ENCODE assay signal across 8 cellular contexts in genomic region chr3:161181371-161181770, GRCh38. TPM values are rescaled to one million over a fixed set of nuclear protein-coding genes. Genes with fewer than 3 reads are reported as not detected.
DNase-seq lines count a peak whose midpoint lies in the region; ATAC-seq and TF ChIP-seq lines count a peak whose summit lies in the region.
"Not testable (repeated sequence)": the region's sequence is repeated elsewhere in the genome, so short reads cannot be mapped to it uniquely, and the experiment has no call there.

No MANE protein-coding gene starts in this region.

- peak overlapping the region; percentile 7 to 23 for H3K27ac ChIP-seq in tibial artery

- intact Hi-C loops in Right ventricle myocardium superior (cut with DNase I); tibial artery (cut with DNase I; ENCODE audit: low total_unique reads): not testable (repeated sequence)

- DNase-seq in HT1080 (ENCODE audit: low read depth) (peak; percentile 24), amniotic stem cell (lab: John Stamatoyannopoulos, UW) (peak; percentile 9), cardiac fibroblast (ENCODE audit: low read depth in 2 of 2) (peak; percentile 38 to 59), fibroblast of gingiva (ENCODE audit: low read depth) (peak; percentile 64), Right ventricle myocardium superior (peak; percentile 48), iris pigment epithelial cell (ENCODE audit: low read depth) (peak; percentile 67), pulmonary artery endothelial cell (ENCODE audit: low read depth, low spot score) (peak; percentile 39)
- not testable (repeated sequence) for DNase-seq in tibial artery

- not testable (repeated sequence) for H3K4me3 ChIP-seq in cardiac fibroblast (replicated peaks in 1 of 2; ENCODE audit: low read depth in 2 of 2, low read length in 2 of 2); tibial artery

- H3K27me3 ChIP-seq in tibial artery, result not testable (repeated sequence)

- not testable (repeated sequence) for H3K36me3 ChIP-seq in tibial artery

- peak; percentile 86 for ATAC-seq in Right ventricle myocardium superior (ENCODE audit: poor library complexity)

- H3K4me1 ChIP-seq in tibial artery, result peaks cover 0 to 21% (median 9%) of the 10 kb centered on the region in 4 donors

- H3K9me3 ChIP-seq in tibial artery, result not testable (repeated sequence)

- not testable (repeated sequence) for TF ChIP-seq CTCF in cardiac fibroblast (IDR thresholded peaks at IDR 0.05; ENCODE audit: low read depth, low read length); tibial artery (IDR thresholded peaks at IDR 0.05)

RNA-seq across cellular contexts. Expression of gene NMD3, which starts 39.7 kb away (rescaled TPM):
- total RNA-seq in HT1080 (2014; rRNA removed; shearing (Covaris generic)), result 70.0 and 74.2 TPM in 2 replicates
- 101 and 110 TPM in 2 replicates for polyA plus RNA-seq in HT1080 (2015; cell fraction: cytosol; rRNA removed)
- polyA plus RNA-seq in HT1080 (2015; cell fraction: nucleus; rRNA removed), result 162 and 192 TPM in 2 replicates
- total RNA-seq in Right ventricle myocardium superior (47.4 TPM), pulmonary artery endothelial cell (125 and 139 TPM in 2 replicates)
